1 cellular context compared by ENCODE assay signal in the genomic region with DNA sequence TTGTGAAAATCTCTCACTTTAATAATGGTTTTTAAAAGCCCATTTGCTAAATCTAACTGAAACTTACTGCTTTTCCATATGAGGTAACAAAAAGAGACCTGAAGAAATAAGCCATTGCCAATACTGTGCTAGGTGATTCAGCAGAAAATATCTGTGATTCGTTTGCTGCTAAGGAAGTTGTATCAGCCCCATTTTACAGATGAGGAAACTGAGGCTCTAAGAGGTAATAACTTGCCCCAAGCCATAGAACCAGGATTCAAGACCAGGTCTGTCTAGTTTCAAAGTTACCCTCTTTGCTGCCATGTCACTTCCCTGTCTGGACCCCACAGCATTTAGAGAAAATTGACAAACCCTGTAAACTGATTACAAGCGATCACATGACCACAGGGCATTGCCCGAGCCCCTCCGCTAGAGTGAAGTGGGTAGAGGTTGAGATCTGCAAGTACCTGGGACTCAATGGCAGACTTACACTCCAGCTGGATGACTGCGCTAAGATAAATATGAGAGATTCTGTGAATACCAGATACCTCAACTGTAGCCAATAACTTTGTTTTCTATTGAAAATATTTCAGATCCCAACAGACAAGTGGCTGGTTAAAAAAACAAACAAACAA.
TF ChIP-seq lines count a peak whose summit lies in the region.

No MANE protein-coding gene starts in this region.

TF ChIP-seq in K562, 482 proteins besides CTCF, POLR2A, EP300 and RAD21 (continued from another document):
- TF ChIP-seq NFE2 (IDR thresholded peaks at IDR 0.05; ENCODE audit: low read depth), result peak; percentile 51
- TF ChIP-seq MAFG (tag; conservative IDR thresholded peaks at IDR 0.05), result peak; percentile 21; the same call in 1 of the 2 replicates
- TF ChIP-seq RBM25 (IDR thresholded peaks at IDR 0.05; ENCODE audit: low read depth, low read length, severe bottlenecking), result peak; percentile 99
- TF ChIP-seq, protein P1, sequence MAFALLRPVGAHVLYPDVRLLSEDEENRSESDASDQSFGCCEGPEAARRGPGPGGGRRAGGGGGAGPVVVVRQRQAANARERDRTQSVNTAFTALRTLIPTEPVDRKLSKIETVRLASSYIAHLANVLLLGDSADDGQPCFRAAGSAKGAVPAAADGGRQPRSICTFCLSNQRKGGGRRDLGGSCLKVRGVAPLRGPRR (CRISPR knock-in tag; IDR thresholded peaks at IDR 0.05), result no peak
- TF ChIP-seq SPI1 (IDR thresholded peaks at IDR 0.05; ENCODE audit: borderline replicate concordance, low read depth, low read length), result 0 out of 2 replicates have a peak, but pooled peaks have one; percentile 10
- TF ChIP-seq, protein P2, sequence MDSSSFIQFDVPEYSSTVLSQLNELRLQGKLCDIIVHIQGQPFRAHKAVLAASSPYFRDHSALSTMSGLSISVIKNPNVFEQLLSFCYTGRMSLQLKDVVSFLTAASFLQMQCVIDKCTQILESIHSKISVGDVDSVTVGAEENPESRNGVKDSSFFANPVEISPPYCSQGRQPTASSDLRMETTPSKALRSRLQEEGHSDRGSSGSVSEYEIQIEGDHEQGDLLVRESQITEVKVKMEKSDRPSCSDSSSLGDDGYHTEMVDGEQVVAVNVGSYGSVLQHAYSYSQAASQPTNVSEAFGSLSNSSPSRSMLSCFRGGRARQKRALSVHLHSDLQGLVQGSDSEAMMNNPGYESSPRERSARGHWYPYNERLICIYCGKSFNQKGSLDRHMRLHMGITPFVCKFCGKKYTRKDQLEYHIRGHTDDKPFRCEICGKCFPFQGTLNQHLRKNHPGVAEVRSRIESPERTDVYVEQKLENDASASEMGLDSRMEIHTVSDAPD (CRISPR knock-in tag; IDR thresholded peaks at IDR 0.05), result no peak
- no peak for TF ChIP-seq WHSC1 (IDR thresholded peaks at IDR 0.05; ENCODE audit: low read length)
- peak; percentile 94 for TF ChIP-seq ADNP (tag; IDR thresholded peaks at IDR 0.05)
- no peak for TF ChIP-seq ZKSCAN1 (IDR thresholded peaks at IDR 0.05; ENCODE audit: low read depth, low read length)
- TF ChIP-seq, protein P3, sequence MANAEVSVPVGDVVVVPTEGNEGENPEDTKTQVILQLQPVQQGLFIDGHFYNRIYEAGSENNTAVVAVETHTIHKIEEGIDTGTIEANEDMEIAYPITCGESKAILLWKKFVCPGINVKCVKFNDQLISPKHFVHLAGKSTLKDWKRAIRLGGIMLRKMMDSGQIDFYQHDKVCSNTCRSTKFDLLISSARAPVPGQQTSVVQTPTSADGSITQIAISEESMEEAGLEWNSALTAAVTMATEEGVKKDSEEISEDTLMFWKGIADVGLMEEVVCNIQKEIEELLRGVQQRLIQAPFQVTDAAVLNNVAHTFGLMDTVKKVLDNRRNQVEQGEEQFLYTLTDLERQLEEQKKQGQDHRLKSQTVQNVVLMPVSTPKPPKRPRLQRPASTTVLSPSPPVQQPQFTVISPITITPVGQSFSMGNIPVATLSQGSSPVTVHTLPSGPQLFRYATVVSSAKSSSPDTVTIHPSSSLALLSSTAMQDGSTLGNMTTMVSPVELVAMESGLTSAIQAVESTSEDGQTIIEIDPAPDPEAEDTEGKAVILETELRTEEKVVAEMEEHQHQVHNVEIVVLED (CRISPR knock-in tag; IDR thresholded peaks at IDR 0.05), result no peak
- TF ChIP-seq HSF4 (CRISPR knock-in tag; IDR thresholded peaks at IDR 0.05; ENCODE audit: borderline replicate concordance), result no peak
- peak; percentile 86 to 91 for TF ChIP-seq KDM1A (IDR thresholded peaks at IDR 0.05)
